1 cellular context compared by ENCODE assay signal in the genomic region with DNA sequence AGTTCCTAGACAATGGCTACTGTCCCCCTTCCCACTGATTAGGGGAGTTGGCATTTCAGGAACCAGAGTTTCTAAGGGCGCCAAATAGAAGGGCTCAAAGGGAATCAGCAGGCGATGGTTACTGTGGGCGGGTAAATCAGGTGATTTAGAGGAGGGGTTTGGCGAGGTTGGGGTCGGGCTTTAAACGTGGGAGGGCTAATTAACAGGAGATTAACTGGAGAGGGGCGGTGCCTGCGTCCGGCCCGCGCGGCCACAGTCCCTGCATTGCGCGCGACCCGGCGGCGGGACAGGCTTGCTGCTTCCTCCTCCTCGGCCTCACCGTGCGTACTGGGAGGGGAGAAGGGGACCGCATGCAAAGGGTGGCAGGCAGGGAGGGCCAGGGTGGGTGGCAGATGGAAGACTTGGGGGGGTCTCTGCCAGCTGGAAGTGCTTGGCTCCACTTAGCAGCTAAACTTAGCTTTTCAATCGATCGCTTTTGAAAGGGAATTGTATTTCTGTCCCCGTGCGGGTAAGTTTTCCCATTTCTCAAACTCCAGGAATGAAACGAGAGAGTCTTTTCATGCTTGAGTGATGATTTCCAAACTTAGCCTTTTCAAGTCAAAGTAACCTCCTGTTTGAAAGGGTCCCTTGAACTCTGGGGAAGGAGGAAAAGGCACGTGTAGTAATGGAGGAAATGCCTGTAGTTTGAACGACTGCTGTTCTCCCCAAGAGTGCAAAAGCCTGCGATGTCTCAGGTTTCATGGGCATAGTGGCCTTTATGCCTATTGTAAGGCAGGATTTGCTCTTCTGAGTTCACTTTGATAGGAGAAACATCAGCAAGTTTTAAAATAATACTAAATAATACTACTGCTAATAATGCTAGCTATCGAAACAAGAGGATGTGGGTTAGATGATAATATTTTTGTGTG.
TF ChIP-seq lines count a peak whose summit lies in the region.

Gene MGST1, plus strand, starts transcription at position 255 of the 908 bp plus-strand sequence. CDS start 6,608 bp downstream, outside the sequence.

TF ChIP-seq in WTC11, 78 proteins besides CTCF, POLR2A, EP300 and RAD21 (continued from another document):
- TF ChIP-seq MLX (CRISPR knock-in tag; IDR thresholded peaks at IDR 0.05) (no peak), GABPB1 (CRISPR knock-in tag; IDR thresholded peaks at IDR 0.05) (peak; percentile 49; the same call in 1 of the 2 replicates), MAX (CRISPR knock-in tag; IDR thresholded peaks at IDR 0.05) (peak; percentile 77), GRHL2 (CRISPR knock-in tag; IDR thresholded peaks at IDR 0.05; ENCODE audit: insufficient replicate concordance, severe bottlenecking) (no peak), ARID4B (CRISPR knock-in tag; IDR thresholded peaks at IDR 0.05; ENCODE audit: borderline replicate concordance) (peak; percentile 64; the same call in 1 of the 2 replicates), MXD4 (CRISPR knock-in tag; IDR thresholded peaks at IDR 0.05; ENCODE audit: borderline replicate concordance) (no peak)
- TF ChIP-seq, protein P1, sequence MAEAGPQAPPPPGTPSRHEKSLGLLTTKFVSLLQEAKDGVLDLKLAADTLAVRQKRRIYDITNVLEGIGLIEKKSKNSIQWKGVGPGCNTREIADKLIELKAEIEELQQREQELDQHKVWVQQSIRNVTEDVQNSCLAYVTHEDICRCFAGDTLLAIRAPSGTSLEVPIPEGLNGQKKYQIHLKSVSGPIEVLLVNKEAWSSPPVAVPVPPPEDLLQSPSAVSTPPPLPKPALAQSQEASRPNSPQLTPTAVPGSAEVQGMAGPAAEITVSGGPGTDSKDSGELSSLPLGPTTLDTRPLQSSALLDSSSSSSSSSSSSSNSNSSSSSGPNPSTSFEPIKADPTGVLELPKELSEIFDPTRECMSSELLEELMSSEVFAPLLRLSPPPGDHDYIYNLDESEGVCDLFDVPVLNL (CRISPR knock-in tag; IDR thresholded peaks at IDR 0.05; ENCODE audit: borderline replicate concordance, low read depth), result no peak
- TF ChIP-seq, protein P2, sequence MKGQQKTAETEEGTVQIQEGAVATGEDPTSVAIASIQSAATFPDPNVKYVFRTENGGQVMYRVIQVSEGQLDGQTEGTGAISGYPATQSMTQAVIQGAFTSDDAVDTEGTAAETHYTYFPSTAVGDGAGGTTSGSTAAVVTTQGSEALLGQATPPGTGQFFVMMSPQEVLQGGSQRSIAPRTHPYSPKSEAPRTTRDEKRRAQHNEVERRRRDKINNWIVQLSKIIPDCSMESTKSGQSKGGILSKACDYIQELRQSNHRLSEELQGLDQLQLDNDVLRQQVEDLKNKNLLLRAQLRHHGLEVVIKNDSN (CRISPR knock-in tag; IDR thresholded peaks at IDR 0.05), result no peak; the same call in 1 of the 2 replicates
- TF ChIP-seq, protein P3, sequence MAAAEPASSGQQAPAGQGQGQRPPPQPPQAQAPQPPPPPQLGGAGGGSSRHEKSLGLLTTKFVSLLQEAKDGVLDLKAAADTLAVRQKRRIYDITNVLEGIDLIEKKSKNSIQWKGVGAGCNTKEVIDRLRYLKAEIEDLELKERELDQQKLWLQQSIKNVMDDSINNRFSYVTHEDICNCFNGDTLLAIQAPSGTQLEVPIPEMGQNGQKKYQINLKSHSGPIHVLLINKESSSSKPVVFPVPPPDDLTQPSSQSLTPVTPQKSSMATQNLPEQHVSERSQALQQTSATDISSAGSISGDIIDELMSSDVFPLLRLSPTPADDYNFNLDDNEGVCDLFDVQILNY (CRISPR knock-in tag; IDR thresholded peaks at IDR 0.05), result peak; percentile 68; the same call in 1 of the 2 replicates
